Comparison of ENCODE assay signal across 17 cellular contexts in the genomic region with DNA sequence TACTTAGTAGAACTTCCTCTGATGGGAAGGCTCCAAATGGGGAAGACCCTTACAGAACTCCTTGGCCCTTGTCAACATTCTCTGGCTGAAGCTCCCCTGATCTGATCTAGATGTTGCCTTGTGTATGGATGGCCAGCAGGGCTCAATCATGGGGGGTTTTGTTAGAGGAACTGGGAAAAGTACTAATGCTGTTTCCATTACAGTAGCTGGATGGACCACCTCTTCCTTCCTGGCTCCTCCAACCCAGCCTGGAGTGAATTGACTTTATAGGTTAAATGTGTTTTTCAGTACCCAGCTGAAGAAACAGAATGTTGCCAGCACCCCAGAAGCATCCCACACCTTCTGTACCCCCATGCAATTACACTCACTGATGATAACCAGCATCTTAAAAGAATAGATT. TPM values are rescaled to one million over a fixed set of nuclear protein-coding genes. Genes with fewer than 3 reads are reported as not detected.
"Had no signal": no experiment of that assay in that cellular context is flagged by ENCODE, and none has a peak within 500 bp of the region (broad histone marks: within the 10 kb centered on the region; RNA-seq: fewer than 3 reads in every experiment).

No MANE protein-coding gene starts in this region.

- H3K9me3 Mint-ChIP-seq: activated CD4-positive, alpha-beta T cell treated with anti-CD3 and anti-CD28 coated beads, Interleukin-2, amount 10 ng/mL, durations not matched to agents 24 days and 14 days had no signal

- H3K4me3 ChIP-seq: body of pancreas, mucosa of descending colon had no signal

- H3K4me3 Mint-ChIP-seq: activated CD4-positive, alpha-beta T cell treated with anti-CD3 and anti-CD28 coated beads, Interleukin-2, amount 10 ng/mL, durations not matched to agents 24 days and 14 days; activated naive CD8-positive, alpha-beta T cell treated with anti-CD3 and anti-CD28 coated beads, Interleukin-2, amount 10 ng/mL, durations not matched to agents 7 days and 5 days; nephron had no signal

- H3K27ac ChIP-seq: body of pancreas had no signal

- ATAC-seq: body of pancreas; esophagus mucosa; mucosa of descending colon; SK-N-SH treated with all-trans-retinoic acid at 6 μM for 48 hours; stimulated activated naive CD8-positive, alpha-beta T cell treated with anti-CD3 and anti-CD28 coated beads, Interleukin-15, Interleukin-2, amounts not matched to agents 100 U/mL and 50 U/mL, for 24 hours had no signal

- DNase-seq: activated CD4-positive, alpha-beta T cell treated with anti-CD3 and anti-CD28 coated beads, Interleukin-2, amount 10 ng/mL, durations not matched to agents 24 days and 14 days; activated CD4-positive, CD25-positive, alpha-beta regulatory T cell; activated CD8-positive, alpha-beta memory T cell treated with anti-CD3 and anti-CD28 coated beads for 24 hours; activated CD8-positive, alpha-beta memory T cell treated with anti-CD3 and anti-CD28 coated beads, Interleukin-2, amount 50 U/mL, for 48 hours; activated gamma-delta T cell; activated naive CD8-positive, alpha-beta T cell treated with anti-CD3 and anti-CD28 coated beads, Interleukin-2, amount 10 ng/mL, durations not matched to agents 7 days and 5 days; body of pancreas; central memory CD4-positive, alpha-beta T cell; mucosa of descending colon; stimulated activated CD4-positive, alpha-beta T cell treated with anti-CD3 and anti-CD28 coated beads, Interleukin-2, amount 100 ng/mL, for 24 hours; stimulated activated naive CD8-positive, alpha-beta T cell treated with anti-CD3 and anti-CD28 coated beads, Interleukin-15, Interleukin-2, amounts not matched to agents 100 U/mL and 50 U/mL, for 24 hours; T-helper 1 cell; T-helper 9 cell; trophoblast cell had no signal

- H3K27me3 ChIP-seq: body of pancreas had no signal

- H3K27me3 Mint-ChIP-seq: activated CD4-positive, alpha-beta T cell treated with anti-CD3 and anti-CD28 coated beads, Interleukin-2, amount 10 ng/mL, durations not matched to agents 24 days and 14 days; activated naive CD8-positive, alpha-beta T cell treated with anti-CD3 and anti-CD28 coated beads, Interleukin-2, amount 10 ng/mL, durations not matched to agents 7 days and 5 days had no signal

- H3K9me3 ChIP-seq: body of pancreas, mucosa of descending colon had no signal

- H3K27ac Mint-ChIP-seq: activated CD4-positive, alpha-beta T cell treated with anti-CD3 and anti-CD28 coated beads, Interleukin-2, amount 10 ng/mL, durations not matched to agents 24 days and 14 days; activated naive CD8-positive, alpha-beta T cell treated with anti-CD3 and anti-CD28 coated beads, Interleukin-2, amount 10 ng/mL, durations not matched to agents 7 days and 5 days; nephron had no signal

RNA-seq across cellular contexts. Expression of gene CLEC3B, which starts 22.7 kb away (rescaled TPM):
- total RNA-seq: activated CD4-positive, alpha-beta T cell treated with anti-CD3 and anti-CD28 coated beads, Interleukin-2, amount 10 ng/mL, durations not matched to agents 24 days and 14 days had no signal
